30 cellular contexts compared by ENCODE assay signal in genomic region chr6:7315684-7316366, GRCh38.
"Had no signal": no experiment of that assay in that cellular context is flagged by ENCODE, and none has a peak within 500 bp of the region (broad histone marks: within the 10 kb centered on the region; RNA-seq: fewer than 3 reads in every experiment).

No MANE protein-coding gene starts in this region.

- H3K9me3 ChIP-seq: Peyer's patch, SJSA1, SK-N-SH had no signal

- H3K27ac ChIP-seq: brain microvascular endothelial cell, Peyer's patch, SJSA1 had no signal

- H3K4me3 ChIP-seq: Peyer's patch, SJSA1 had no signal

- H3K27ac Mint-ChIP-seq: activated CD4-positive, alpha-beta T cell treated with anti-CD3 and anti-CD28 coated beads for 36 hours; activated CD4-positive, alpha-beta T cell treated with anti-CD3 and anti-CD28 coated beads, Interleukin-2, amount 10 ng/mL, durations not matched to agents 7 days and 5 days; activated naive CD4-positive, alpha-beta T cell treated with anti-CD3 and anti-CD28 coated beads for 36 hours; activated naive CD8-positive, alpha-beta T cell treated with anti-CD3 and anti-CD28 coated beads for 36 hours; activated T-helper 1 cell treated with anti-CD3 and anti-CD28 coated beads, Interleukin-12 subunit alpha, Interleukin-12 subunit beta, Interleukin-2, Interleukin-4 antibody, amounts not matched to agents 30 ng/mL and 10 ng/mL and 1 ng/mL, durations not matched to agents 14 hours and 24 hours and 36 hours; T-helper 1 cell treated with Interleukin-12 subunit alpha and Interleukin-12 subunit beta and Interleukin-4 antibody, amounts not matched to agents 30 μg/mL and 1 μg/mL, for 36 hours had no signal

- DNase-seq: activated CD4-positive, alpha-beta T cell treated with anti-CD3 and anti-CD28 coated beads for 36 hours; activated CD4-positive, alpha-beta T cell treated with anti-CD3 and anti-CD28 coated beads, Interleukin-2, amount 10 ng/mL, durations not matched to agents 7 days and 5 days; activated CD4-positive, alpha-beta T cell treated with anti-CD3 and anti-CD28 coated beads, Interleukin-2, amount 50 U/mL, for 48 hours; activated CD8-positive, alpha-beta T cell treated with anti-CD3 and anti-CD28 coated beads, Interleukin-2, amount 10 ng/mL, durations not matched to agents 7 days and 5 days; activated gamma-delta T cell treated with Interleukin-2 at 50 U/mL for 16 hours; activated naive CD4-positive, alpha-beta T cell treated with anti-CD3 and anti-CD28 coated beads for 36 hours; activated naive CD8-positive, alpha-beta T cell treated with anti-CD3 and anti-CD28 coated beads for 36 hours; activated T-cell treated with anti-CD3 and anti-CD28 coated beads, Interleukin-2, amount 50 U/mL, for 4 hours; amniotic stem cell; aorta; brain microvascular endothelial cell; central memory CD4-positive, alpha-beta T cell; NCI-H1105; NCI-H1417 treated with DMSO at 0.1 percent for 48 hours; NCI-H187 treated with DMSO at 0.1 percent for 48 hours; NCI-H2081; NCI-H226; NCI-H524 treated with DMSO at 0.1 percent for 48 hours; NCI-H748 treated with DMSO at 0.1 percent for 48 hours; NK-92 treated with Interleukin-12 subunit alpha and Interleukin-12 subunit beta, amount 100 ng/mL, for 24 hours; PC-3; Peyer's patch; RPMI8226; SHP77 treated with DMSO at 0.1 percent for 48 hours; SK-N-SH had no signal

- ATAC-seq: activated CD4-positive, alpha-beta T cell treated with anti-CD3 and anti-CD28 coated beads for 36 hours; activated CD4-positive, CD25-positive, alpha-beta regulatory T cell treated with anti-CD3 and anti-CD28 coated beads, Interleukin-2, amount 50 U/mL, for 24 hours; activated CD8-positive, alpha-beta T cell treated with anti-CD3 and anti-CD28 coated beads, Interleukin-2, amount 10 ng/mL, durations not matched to agents 7 days and 5 days; activated T-cell treated with anti-CD3 and anti-CD28 coated beads, Interleukin-2, amount 50 U/mL, for 4 hours; PC-3 had no signal

- H3K27me3 ChIP-seq: brain microvascular endothelial cell, Peyer's patch, SJSA1 had no signal

- H3K9ac ChIP-seq: SK-N-SH had no signal

- H3K9me3 Mint-ChIP-seq: activated CD4-positive, alpha-beta T cell treated with anti-CD3 and anti-CD28 coated beads, Interleukin-2, amount 10 ng/mL, durations not matched to agents 7 days and 5 days; activated naive CD4-positive, alpha-beta T cell treated with anti-CD3 and anti-CD28 coated beads for 36 hours; activated naive CD8-positive, alpha-beta T cell treated with anti-CD3 and anti-CD28 coated beads for 36 hours; activated T-cell treated with anti-CD3 and anti-CD28 coated beads, Interleukin-2, amount 50 U/mL, for 4 hours; activated T-helper 1 cell treated with anti-CD3 and anti-CD28 coated beads, Interleukin-12 subunit alpha, Interleukin-12 subunit beta, Interleukin-2, Interleukin-4 antibody, amounts not matched to agents 30 ng/mL and 10 ng/mL and 1 ng/mL, durations not matched to agents 14 hours and 24 hours and 36 hours; T-helper 1 cell treated with Interleukin-12 subunit alpha and Interleukin-12 subunit beta and Interleukin-4 antibody, amounts not matched to agents 30 μg/mL and 1 μg/mL, for 36 hours; T-helper 2 cell treated with Interferon-gamma antibody and Interleukin-4, amounts not matched to agents 5 μg/mL and 100 μg/mL, for 36 hours had no signal

- H3K4me3 Mint-ChIP-seq: activated CD4-positive, alpha-beta T cell treated with anti-CD3 and anti-CD28 coated beads for 36 hours; activated CD4-positive, alpha-beta T cell treated with anti-CD3 and anti-CD28 coated beads, Interleukin-2, amount 10 ng/mL, durations not matched to agents 7 days and 5 days; activated CD8-positive, alpha-beta T cell treated with anti-CD3 and anti-CD28 coated beads, Interleukin-2, amount 10 ng/mL, durations not matched to agents 7 days and 5 days; activated naive CD4-positive, alpha-beta T cell treated with anti-CD3 and anti-CD28 coated beads for 36 hours; activated naive CD8-positive, alpha-beta T cell treated with anti-CD3 and anti-CD28 coated beads for 36 hours; activated T-cell treated with anti-CD3 and anti-CD28 coated beads, Interleukin-2, amount 50 U/mL, for 4 hours; activated T-helper 1 cell treated with anti-CD3 and anti-CD28 coated beads, Interleukin-12 subunit alpha, Interleukin-12 subunit beta, Interleukin-2, Interleukin-4 antibody, amounts not matched to agents 30 ng/mL and 10 ng/mL and 1 ng/mL, durations not matched to agents 14 hours and 24 hours and 36 hours; T-helper 1 cell treated with Interleukin-12 subunit alpha and Interleukin-12 subunit beta and Interleukin-4 antibody, amounts not matched to agents 30 μg/mL and 1 μg/mL, for 36 hours; T-helper 2 cell treated with Interferon-gamma antibody and Interleukin-4, amounts not matched to agents 5 μg/mL and 100 μg/mL, for 36 hours had no signal

- H3K36me3 ChIP-seq: Peyer's patch had no signal

- H3K27me3 Mint-ChIP-seq: activated CD4-positive, alpha-beta T cell treated with anti-CD3 and anti-CD28 coated beads for 36 hours; activated CD4-positive, alpha-beta T cell treated with anti-CD3 and anti-CD28 coated beads, Interleukin-2, amount 10 ng/mL, durations not matched to agents 7 days and 5 days had no signal

- H3K4me2 ChIP-seq: SK-N-SH had no signal
